8 cellular contexts compared by ENCODE assay signal in the genomic region with DNA sequence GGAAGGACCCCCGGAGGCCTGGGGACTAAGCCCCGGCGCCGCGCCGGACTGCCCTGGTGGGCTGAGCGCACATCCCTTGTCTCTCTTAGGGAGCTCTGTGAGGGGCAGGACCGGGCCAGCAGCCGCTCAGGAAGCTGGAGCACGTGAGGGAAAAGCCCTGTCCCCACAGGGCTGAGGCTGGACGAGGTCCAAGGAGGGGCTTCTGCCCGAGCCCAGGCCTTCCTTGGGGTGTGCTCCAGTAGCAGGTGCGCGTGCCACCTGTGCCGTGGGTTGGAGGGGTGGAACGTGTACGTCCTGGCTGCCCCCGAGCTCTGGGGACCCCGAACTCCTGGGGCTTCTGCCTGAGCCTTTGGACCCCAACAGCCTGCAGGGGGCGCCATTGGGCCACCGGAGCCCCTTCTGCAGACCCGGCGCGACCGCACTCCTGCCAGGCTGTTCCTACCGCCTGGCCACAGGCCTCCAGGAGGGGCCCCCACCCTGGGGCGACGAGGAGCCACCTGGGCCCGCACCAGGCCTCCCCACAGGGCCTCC. TPM values are rescaled to one million over a fixed set of nuclear protein-coding genes. Genes with fewer than 3 reads are reported as not detected.
DNase-seq lines count a peak whose midpoint lies in the region; ATAC-seq and TF ChIP-seq lines count a peak whose summit lies in the region.

No MANE protein-coding gene starts in this region.

- H3K4me1 ChIP-seq in thyroid gland: peaks cover 0 to 5% of the 10 kb centered on the region in 2 donors

- TF ChIP-seq POLR2A in thyroid gland (IDR thresholded peaks at IDR 0.05): no peak

- no peak overlapping the region for H3K4me3 ChIP-seq in fibroblast of pulmonary artery (replicated peaks; ENCODE audit: low read depth, low read length)
- no peak overlapping the region for H3K4me3 ChIP-seq in thyroid gland (replicated peaks in 1 of 3)

- WGBS in thyroid gland, 2 donors: 4 to 7% methylated on average over 13 to 17 of the region's 29 CpGs

- TF ChIP-seq CTCF in fibroblast of pulmonary artery (IDR thresholded peaks at IDR 0.05; ENCODE audit: low read length, missing control alignments): peak; percentile 66
- peak; percentile 51 to 73 (median 64) for TF ChIP-seq CTCF in thyroid gland (IDR thresholded peaks at IDR 0.05)

- H3K27me3 ChIP-seq in thyroid gland: no peaks in the 10 kb centered on the region

- no peak for ATAC-seq in HG03439 (IDR thresholded peaks at IDR 0.05; ENCODE audit: unreplicated experiment)

- no peaks in the 10 kb centered on the region for H3K9me3 ChIP-seq in thyroid gland

- no peak overlapping the region for H3K27ac ChIP-seq in thyroid gland

- intact Hi-C loops in thyroid gland (cut with DNase I): loop anchor here (2.0 to 5.0 kb wide), 3 partner anchors 59 to 439 kb away; no protein-coding TSS in a partner anchor

- DNase-seq in DMS53 (lab: John Stamatoyannopoulos, UW) (peak; percentile 97), HuH-7.5 (ENCODE audit: low spot score) (peak; percentile 99), RKO (ENCODE audit: low spot score) (peak; percentile 71), fibroblast of pulmonary artery (ENCODE audit: low read depth) (peak; percentile 70), nucleus accumbens (lab: John Stamatoyannopoulos, UW) (peak in 33 of 56 donors; percentile 9 to 84 (median 40)), thyroid gland (peak; percentile 68 to 69)
- peak; percentile 89 to 91 for DNase-seq in activated T-cell treated with anti-CD3 and anti-CD28 coated beads, Interleukin-2, amount 50 U/mL, for 48 hours

- no peaks in the 10 kb centered on the region for H3K36me3 ChIP-seq in thyroid gland

RNA-seq across cellular contexts. Expression of a gene that starts 27.2 kb away (rescaled TPM):
- 10 to 100 TPM in 1 of 4 donors, 1 to 10 TPM in 3; 4.8 to 10.3 (median 5.1) TPM for total RNA-seq in thyroid gland

RNA-seq across cellular contexts. Expression of a gene that starts 27.4 kb away (rescaled TPM):
- total RNA-seq in thyroid gland: 100 to 1,000 TPM in 2 of 4 donors, 10 to 100 TPM in 2; 64.8 to 138 (median 106) TPM

RNA-seq across cellular contexts. Expression of a gene that starts 36.4 kb away (rescaled TPM):
- 10 to 100 TPM; 41.2 to 48.5 (median 43.3) TPM for total RNA-seq in thyroid gland

RNA-seq across cellular contexts. Expression of a gene that starts 44.6 kb away (rescaled TPM):
- total RNA-seq in thyroid gland: 1 to 10 TPM in 2 of 4 donors, under 1 TPM in 2; 0.78 to 5.1 (median 1.6) TPM

Comparison
In these comparisons a context has a peak if more than half of its experiments do, and no peak if none do; other contexts are left out.
1. DNase-seq: peak in every context shown above with its lines; median percentile 99 in HuH-7.5; 97 in DMS53; 90 in activated T-cell treated with anti-CD3 and anti-CD28 coated beads, Interleukin-2, amount 50 U/mL, for 48 hours; 71 in RKO; 70 in fibroblast of pulmonary artery; 68 in thyroid gland; 40 in nucleus accumbens.